ENCODE assay signal across 16 cellular contexts in the genomic region with DNA sequence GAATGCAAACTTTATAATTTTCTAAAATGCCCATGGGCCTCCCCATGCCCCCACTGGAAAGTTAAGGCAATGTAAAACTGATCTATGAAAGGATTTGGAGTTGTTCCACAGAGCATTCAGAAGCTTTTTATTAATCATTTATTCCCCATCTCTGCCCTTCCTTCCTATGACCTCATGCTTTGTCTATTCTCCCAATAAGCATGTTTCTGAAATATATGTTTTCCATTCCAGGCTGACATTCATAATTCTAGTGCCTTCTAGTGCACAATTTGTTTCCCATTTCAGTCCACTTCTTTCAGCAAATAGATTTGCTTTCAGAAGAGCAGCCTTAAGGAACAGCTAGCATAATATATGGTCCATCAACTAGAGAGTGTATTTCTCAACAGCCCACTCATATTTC.
DNase-seq lines count a peak whose midpoint lies in the region; ATAC-seq and TF ChIP-seq lines count a peak whose summit lies in the region.
"Had no signal": no experiment of that assay in that cellular context is flagged by ENCODE, and none has a peak within 500 bp of the region (broad histone marks: within the 10 kb centered on the region; RNA-seq: fewer than 3 reads in every experiment).

No MANE protein-coding gene starts in this region.

- H3K36me3 Mint-ChIP-seq in CD8-positive, alpha-beta T cell: no peaks in the 10 kb centered on the region
- H3K36me3 Mint-ChIP-seq: activated naive CD4-positive, alpha-beta T cell treated with anti-CD3 and anti-CD28 coated beads, Interleukin-2, amount 10 ng/mL, durations not matched to agents 7 days and 5 days; T-cell had no signal

- H3K4me1 Mint-ChIP-seq in CD8-positive, alpha-beta T cell (ENCODE audit: low read depth): no peaks in the 10 kb centered on the region
- H3K4me1 Mint-ChIP-seq: activated naive CD4-positive, alpha-beta T cell treated with anti-CD3 and anti-CD28 coated beads, Interleukin-2, amount 10 ng/mL, durations not matched to agents 7 days and 5 days; T-cell had no signal

- H3K4me3 ChIP-seq in CD8-positive, alpha-beta T cell (ENCODE audit: low read depth, low read length): no peak overlapping the region
- H3K4me3 ChIP-seq: spleen had no signal

- H3K4me3 Mint-ChIP-seq in CD8-positive, alpha-beta T cell: no peak overlapping the region
- H3K4me3 Mint-ChIP-seq: activated B cell treated with CpG ODN at 0.5 μM for 24 hours; activated naive CD4-positive, alpha-beta T cell treated with anti-CD3 and anti-CD28 coated beads, Interleukin-2, amount 10 ng/mL, durations not matched to agents 7 days and 5 days; memory B cell; T-cell had no signal

- no peaks in the 10 kb centered on the region for H3K27me3 Mint-ChIP-seq in CD8-positive, alpha-beta T cell (ENCODE audit: low read depth)
- H3K27me3 Mint-ChIP-seq: activated B cell treated with CpG ODN at 0.5 μM for 24 hours; activated naive CD4-positive, alpha-beta T cell treated with anti-CD3 and anti-CD28 coated beads, Interleukin-2, amount 10 ng/mL, durations not matched to agents 7 days and 5 days; memory B cell had no signal

- no peaks in the 10 kb centered on the region for H3K36me3 ChIP-seq in CD8-positive, alpha-beta T cell (ENCODE audit: insufficient read depth, low read length)
- H3K36me3 ChIP-seq: spleen had no signal

- TF ChIP-seq CTCF in CD8-positive, alpha-beta T cell (IDR thresholded peaks at IDR 0.05): no peak

- DNase-seq in GM04503 (ENCODE audit: low read depth): peak; percentile 47
- peak; percentile 63 for DNase-seq in amniotic epithelial cell (ENCODE audit: low read depth)
- DNase-seq in fibroblast of peridontal ligament (ENCODE audit: extremely low read depth): peak; percentile 74
- DNase-seq in renal cortical epithelial cell (ENCODE audit: low read depth): peak; percentile 46
- no peak for DNase-seq in stimulated activated CD4-positive, alpha-beta T cell treated with anti-CD3 and anti-CD28 coated beads, Interleukin-1b, Interleukin-23, amount 100 ng/mL, for 48 hours
- DNase-seq in HEK293T (ENCODE audit: extremely low spot score): no peak
- no peak for DNase-seq in CD8-positive, alpha-beta T cell
- DNase-seq in activated T-cell treated with anti-CD3 and anti-CD28 coated beads, Interleukin-2, amount 50 U/mL, for 48 hours: no peak
- DNase-seq: activated B cell treated with CpG ODN at 0.5 μM for 24 hours; activated naive CD4-positive, alpha-beta T cell treated with anti-CD3 and anti-CD28 coated beads, Interleukin-2, amount 10 ng/mL, durations not matched to agents 7 days and 5 days; C1 segment of cervical spinal cord; Kasumi-1; nucleus accumbens; spleen; T-cell had no signal

- H3K9me3 ChIP-seq in CD8-positive, alpha-beta T cell (ENCODE audit: low read length): no peaks in the 10 kb centered on the region
- H3K9me3 ChIP-seq: spleen had no signal

- H3K27me3 ChIP-seq in CD8-positive, alpha-beta T cell (ENCODE audit: insufficient read depth, low read length): no peaks in the 10 kb centered on the region
- H3K27me3 ChIP-seq: spleen had no signal

- CTCF ChIA-PET in HEK293T (lab: Yijun Ruan, JAX): no interaction called here
- CTCF ChIA-PET in CD8-positive, alpha-beta T cell (lab: Charles Lee): interaction anchor here (1.1 kb wide), 1 partner anchor 92 kb away, joined by 3 read pairs; no protein-coding TSS in a partner anchor

- H3K4me1 ChIP-seq in CD8-positive, alpha-beta T cell (ENCODE audit: insufficient read depth, low read length): no peaks in the 10 kb centered on the region
- H3K4me1 ChIP-seq: spleen had no signal

- H3K9me3 Mint-ChIP-seq in CD8-positive, alpha-beta T cell: no peaks in the 10 kb centered on the region
- H3K9me3 Mint-ChIP-seq: activated naive CD4-positive, alpha-beta T cell treated with anti-CD3 and anti-CD28 coated beads, Interleukin-2, amount 10 ng/mL, durations not matched to agents 7 days and 5 days had no signal

- H3K27ac Mint-ChIP-seq in CD8-positive, alpha-beta T cell: no peak overlapping the region
- H3K27ac Mint-ChIP-seq: activated B cell treated with CpG ODN at 0.5 μM for 24 hours; activated naive CD4-positive, alpha-beta T cell treated with anti-CD3 and anti-CD28 coated beads, Interleukin-2, amount 10 ng/mL, durations not matched to agents 7 days and 5 days; memory B cell; T-cell had no signal

- intact Hi-C loops in CD8-positive, alpha-beta T cell (cut with DNase I, micrococcal nuclease): no loop called here

- ATAC-seq in CD8-positive, alpha-beta T cell: no peak
- ATAC-seq: T-cell had no signal

- POLR2A ChIA-PET in HEK293T (lab: Yijun Ruan, JAX): no interaction called here
- POLR2A ChIA-PET in CD8-positive, alpha-beta T cell (lab: Charles Lee): no interaction called here

- no peak overlapping the region for H3K27ac ChIP-seq in CD8-positive, alpha-beta T cell (ENCODE audit: low read depth, low read length)
- H3K27ac ChIP-seq: spleen had no signal

TF ChIP-seq in HEK293T, 16 proteins besides CTCF, POLR2A, EP300 and RAD21:
- TF ChIP-seq ELF4 (IDR thresholded peaks at IDR 0.05) (no peak), FOXK2 (IDR thresholded peaks at IDR 0.05) (no peak), TARDBP (IDR thresholded peaks at IDR 0.05) (no peak), HDGF (IDR thresholded peaks at IDR 0.05; ENCODE audit: borderline replicate concordance) (no peak), BHLHE40 (IDR thresholded peaks at IDR 0.05; ENCODE audit: borderline replicate concordance) (no peak), L3MBTL2 (conservative IDR thresholded peaks at IDR 0.05) (no peak), NFRKB (IDR thresholded peaks at IDR 0.05) (no peak), FOXM1 (IDR thresholded peaks at IDR 0.05; ENCODE audit: borderline replicate concordance) (no peak), ARNT (IDR thresholded peaks at IDR 0.05) (no peak), CTBP1 (IDR thresholded peaks at IDR 0.05; ENCODE audit: borderline replicate concordance) (no peak), SUZ12 (IDR thresholded peaks at IDR 0.05) (no peak), ZNF384 (IDR thresholded peaks at IDR 0.05) (no peak)
- TF ChIP-seq, protein P1, sequence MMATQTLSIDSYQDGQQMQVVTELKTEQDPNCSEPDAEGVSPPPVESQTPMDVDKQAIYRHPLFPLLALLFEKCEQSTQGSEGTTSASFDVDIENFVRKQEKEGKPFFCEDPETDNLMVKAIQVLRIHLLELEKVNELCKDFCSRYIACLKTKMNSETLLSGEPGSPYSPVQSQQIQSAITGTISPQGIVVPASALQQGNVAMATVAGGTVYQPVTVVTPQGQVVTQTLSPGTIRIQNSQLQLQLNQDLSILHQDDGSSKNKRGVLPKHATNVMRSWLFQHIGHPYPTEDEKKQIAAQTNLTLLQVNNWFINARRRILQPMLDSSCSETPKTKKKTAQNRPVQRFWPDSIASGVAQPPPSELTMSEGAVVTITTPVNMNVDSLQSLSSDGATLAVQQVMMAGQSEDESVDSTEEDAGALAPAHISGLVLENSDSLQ (IDR thresholded peaks at IDR 0.05): no peak

Comparison
In these comparisons a context has a peak if more than half of its experiments do, and no peak if none do; other contexts are left out.
1. DNase-seq: peak in GM04503 (single experiment), amniotic epithelial cell (single experiment), fibroblast of peridontal ligament (single experiment) and renal cortical epithelial cell (single experiment); none in stimulated activated CD4-positive, alpha-beta T cell treated with anti-CD3 and anti-CD28 coated beads, Interleukin-1b, Interleukin-23, amount 100 ng/mL, for 48 hours (single experiment), HEK293T (single experiment), CD8-positive, alpha-beta T cell (0 of 7) and activated T-cell treated with anti-CD3 and anti-CD28 coated beads, Interleukin-2, amount 50 U/mL, for 48 hours (0 of 2).